Comparison of ENCODE assay signal across 21 cellular contexts in the genomic region with DNA sequence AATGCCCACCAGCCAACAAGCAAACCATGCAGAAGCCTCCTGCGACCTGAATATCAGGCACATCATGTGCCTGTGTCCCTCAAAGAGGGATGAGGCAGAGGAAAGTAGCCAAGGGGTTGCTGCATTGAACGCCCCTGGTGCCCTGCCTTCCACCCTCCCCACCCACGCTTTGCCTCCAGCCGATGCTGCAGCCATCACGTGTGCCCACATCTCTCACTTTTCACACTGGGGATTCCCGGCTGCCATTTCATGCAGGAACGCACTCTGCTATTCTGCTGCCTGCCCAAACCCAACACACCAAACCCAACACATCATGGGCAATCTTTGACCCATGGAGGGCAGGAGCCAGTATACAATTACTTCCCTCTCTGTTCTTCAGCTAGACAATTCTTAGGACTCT.
"Had no signal": no experiment of that assay in that cellular context is flagged by ENCODE, and none has a peak within 500 bp of the region (broad histone marks: within the 10 kb centered on the region; RNA-seq: fewer than 3 reads in every experiment).

No MANE protein-coding gene starts in this region.

- H3K27ac ChIP-seq: lower lobe of right lung, SK-N-MC, suprapubic skin had no signal

- H3K27ac Mint-ChIP-seq: activated CD8-positive, alpha-beta T cell treated with anti-CD3 and anti-CD28 coated beads for 36 hours; activated naive CD4-positive, alpha-beta T cell treated with anti-CD3 and anti-CD28 coated beads, Interleukin-2, amount 50 U/mL, for 72 hours; activated T-helper 17 cell treated with anti-CD3 and anti-CD28 coated beads, Interleukin-2, amount 50 U/mL, for 72 hours; mesothelial cell of epicardium; nephron progenitor cell; type B pancreatic cell had no signal

- H3K27me3 Mint-ChIP-seq: activated CD8-positive, alpha-beta T cell treated with anti-CD3 and anti-CD28 coated beads for 36 hours had no signal

- H3K36me3 Mint-ChIP-seq: mesothelial cell of epicardium, type B pancreatic cell had no signal

- H3K9me3 ChIP-seq: lower lobe of right lung, suprapubic skin had no signal

- ATAC-seq: activated CD8-positive, alpha-beta T cell treated with anti-CD3 and anti-CD28 coated beads for 36 hours; activated naive CD4-positive, alpha-beta T cell treated with anti-CD3 and anti-CD28 coated beads, Interleukin-2, amount 50 U/mL, for 72 hours; activated T-helper 17 cell treated with anti-CD3 and anti-CD28 coated beads, Interleukin-2, amount 50 U/mL, for 72 hours; lower lobe of right lung; stimulated activated naive CD8-positive, alpha-beta T cell treated with anti-CD3 and anti-CD28 coated beads, Interleukin-15, Interleukin-2, amounts not matched to agents 100 U/mL and 50 U/mL, for 24 hours had no signal

- H3K4me1 Mint-ChIP-seq: activated T-helper 17 cell treated with anti-CD3 and anti-CD28 coated beads, Interleukin-2, amount 50 U/mL, for 72 hours had no signal

- H3K36me3 ChIP-seq: lower lobe of right lung, suprapubic skin had no signal

- H3K27me3 ChIP-seq: suprapubic skin had no signal

- DNase-seq: activated CD4-positive, alpha-beta T cell treated with anti-CD3 and anti-CD28 coated beads for 48 hours; activated CD4-positive, CD25-positive, alpha-beta regulatory T cell; activated CD8-positive, alpha-beta T cell treated with anti-CD3 and anti-CD28 coated beads for 36 hours; activated T-cell treated with anti-CD3 and anti-CD28 coated beads, Interleukin-2, amount 50 U/mL, for 1 hour; central memory CD4-positive, alpha-beta T cell; cortex of kidney; effector CD4-positive, alpha-beta T cell; islet precursor cell; lower lobe of right lung; nephron progenitor cell; stimulated activated CD4-positive, alpha-beta T cell treated with anti-CD3 and anti-CD28 coated beads, Interleukin-12 subunit alpha, Interleukin-12 subunit beta, amount 100 ng/mL, for 4 hours; stimulated activated CD4-positive, alpha-beta T cell treated with anti-CD3 and anti-CD28 coated beads, Interleukin-1b, Interleukin-23, amount 100 ng/mL, for 48 hours; stimulated activated CD8-positive, alpha-beta memory T cell treated with anti-CD3 and anti-CD28 coated beads, Interleukin-4, amount 100 ng/mL, for 48 hours; stimulated activated naive CD8-positive, alpha-beta T cell treated with anti-CD3 and anti-CD28 coated beads, Interleukin-15, Interleukin-2, amounts not matched to agents 100 U/mL and 50 U/mL, for 24 hours had no signal

- H3K4me3 Mint-ChIP-seq: activated CD8-positive, alpha-beta T cell treated with anti-CD3 and anti-CD28 coated beads for 36 hours; activated T-helper 17 cell treated with anti-CD3 and anti-CD28 coated beads, Interleukin-2, amount 50 U/mL, for 72 hours; mesothelial cell of epicardium; nephron progenitor cell; type B pancreatic cell had no signal

- FAIRE-seq: frontal cortex had no signal

- H3K4me3 ChIP-seq: lower lobe of right lung, SK-N-MC, suprapubic skin had no signal

- H3K9me3 Mint-ChIP-seq: activated CD8-positive, alpha-beta T cell treated with anti-CD3 and anti-CD28 coated beads for 36 hours; activated T-helper 17 cell treated with anti-CD3 and anti-CD28 coated beads, Interleukin-2, amount 50 U/mL, for 72 hours; mesothelial cell of epicardium; type B pancreatic cell had no signal
